Comparison of ENCODE assay signal across 12 cellular contexts in genomic region chr10:96697026-96697425, GRCh38. TPM values are rescaled to one million over a fixed set of nuclear protein-coding genes. Genes with fewer than 3 reads are reported as not detected.
"Had no signal": no experiment of that assay in that cellular context is flagged by ENCODE, and none has a peak within 500 bp of the region (broad histone marks: within the 10 kb centered on the region; RNA-seq: fewer than 3 reads in every experiment).

No MANE protein-coding gene starts in this region.

- H3K9me3 ChIP-seq: breast epithelium, pancreas, thyroid gland, vagina had no signal

- H3K27ac Mint-ChIP-seq: activated CD4-positive, alpha-beta memory T cell treated with anti-CD3 and anti-CD28 coated beads for 36 hours had no signal

- H3K36me3 Mint-ChIP-seq: activated CD4-positive, alpha-beta memory T cell treated with anti-CD3 and anti-CD28 coated beads for 36 hours had no signal

- H3K36me3 ChIP-seq: breast epithelium, pancreas, thyroid gland, vagina had no signal

- H3K4me3 Mint-ChIP-seq: activated CD4-positive, alpha-beta memory T cell treated with anti-CD3 and anti-CD28 coated beads for 36 hours had no signal

- H3K4me3 ChIP-seq: breast epithelium, pancreas, thyroid gland, vagina had no signal

- FAIRE-seq: pancreas had no signal

- H3K27me3 ChIP-seq: breast epithelium, pancreas, thyroid gland, vagina had no signal

- H3K27me3 Mint-ChIP-seq: activated CD4-positive, alpha-beta memory T cell treated with anti-CD3 and anti-CD28 coated beads for 36 hours had no signal

- ATAC-seq: pancreas had no signal

- H3K9me3 Mint-ChIP-seq: activated CD4-positive, alpha-beta memory T cell treated with anti-CD3 and anti-CD28 coated beads for 36 hours; activated T-cell treated with anti-CD3 and anti-CD28 coated beads, Interleukin-2, amount 50 U/mL, for 72 hours had no signal

- H3K27ac ChIP-seq: breast epithelium, pancreas, thyroid gland, vagina had no signal

- DNase-seq: activated CD4-positive, alpha-beta memory T cell treated with anti-CD3 and anti-CD28 coated beads for 36 hours; activated T-cell treated with anti-CD3 and anti-CD28 coated beads, Interleukin-2, amount 50 U/mL, for 72 hours; aorta; dermis blood vessel endothelial cell; hippocampal formation; kidney glomerular epithelial cell; pancreas; stimulated activated CD4-positive, alpha-beta T cell treated with anti-CD3 and anti-CD28 coated beads, Interleukin-4, amount 100 ng/mL, for 1 hour; stimulated activated CD8-positive, alpha-beta memory T cell treated with anti-CD3 and anti-CD28 coated beads, Interleukin-4, amount 100 ng/mL, for 48 hours; thyroid gland had no signal

- H3K4me1 ChIP-seq: breast epithelium, thyroid gland, vagina had no signal

RNA-seq across cellular contexts. Expression of gene PIK3AP1, which starts 23.3 kb away (rescaled TPM):
- total RNA-seq: dermis blood vessel endothelial cell had no signal
